ENCODE assay signal across 1 cellular context in the genomic region with DNA sequence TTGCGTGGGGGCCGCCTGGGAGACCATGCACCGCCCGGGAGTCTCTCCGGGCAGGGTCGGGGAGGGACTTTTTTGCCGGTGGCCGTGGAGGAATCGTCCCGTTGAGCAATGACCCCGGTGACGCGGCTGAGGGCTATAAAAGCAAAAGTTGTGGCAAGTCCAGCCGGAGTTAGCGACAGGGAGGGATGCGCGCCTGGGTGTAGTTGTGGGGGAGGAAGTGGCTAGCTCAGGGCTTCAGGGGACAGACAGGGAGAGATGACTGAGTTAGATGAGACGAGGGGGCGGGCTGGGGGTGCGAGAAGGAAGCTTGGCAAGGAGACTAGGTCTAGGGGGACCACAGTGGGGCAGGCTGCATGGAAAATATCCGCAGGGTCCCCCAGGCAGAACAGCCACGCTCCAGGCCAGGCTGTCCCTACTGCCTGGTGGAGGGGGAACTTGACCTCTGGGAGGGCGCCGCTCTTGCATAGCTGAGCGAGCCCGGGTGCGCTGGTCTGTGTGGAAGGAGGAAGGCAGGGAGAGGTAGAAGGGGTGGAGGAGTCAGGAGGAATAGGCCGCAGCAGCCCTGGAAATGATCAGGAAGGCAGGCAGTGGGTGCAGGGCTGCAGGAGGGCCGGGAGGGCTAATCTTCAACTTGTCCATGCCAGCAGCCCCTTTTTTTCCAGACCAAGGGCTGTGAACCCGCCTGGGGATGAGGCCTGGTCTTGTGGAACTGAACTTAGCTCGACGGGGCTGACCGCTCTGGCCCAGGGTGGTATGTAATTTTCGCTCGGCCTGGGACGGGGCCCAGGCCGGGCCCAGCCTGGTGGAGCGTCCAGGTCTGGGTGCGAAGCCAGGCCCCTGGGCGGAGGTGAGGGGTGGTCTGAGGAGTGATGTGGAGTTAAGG.
TF ChIP-seq lines count a peak whose summit lies in the region.

TSS of gene NEAT1 (plus strand) at position 166 of the 883 bp plus-strand sequence.

TF ChIP-seq in HepG2, 621 proteins besides CTCF, POLR2A, EP300 and RAD21 (continued from another document):
- TF ChIP-seq, protein P1, sequence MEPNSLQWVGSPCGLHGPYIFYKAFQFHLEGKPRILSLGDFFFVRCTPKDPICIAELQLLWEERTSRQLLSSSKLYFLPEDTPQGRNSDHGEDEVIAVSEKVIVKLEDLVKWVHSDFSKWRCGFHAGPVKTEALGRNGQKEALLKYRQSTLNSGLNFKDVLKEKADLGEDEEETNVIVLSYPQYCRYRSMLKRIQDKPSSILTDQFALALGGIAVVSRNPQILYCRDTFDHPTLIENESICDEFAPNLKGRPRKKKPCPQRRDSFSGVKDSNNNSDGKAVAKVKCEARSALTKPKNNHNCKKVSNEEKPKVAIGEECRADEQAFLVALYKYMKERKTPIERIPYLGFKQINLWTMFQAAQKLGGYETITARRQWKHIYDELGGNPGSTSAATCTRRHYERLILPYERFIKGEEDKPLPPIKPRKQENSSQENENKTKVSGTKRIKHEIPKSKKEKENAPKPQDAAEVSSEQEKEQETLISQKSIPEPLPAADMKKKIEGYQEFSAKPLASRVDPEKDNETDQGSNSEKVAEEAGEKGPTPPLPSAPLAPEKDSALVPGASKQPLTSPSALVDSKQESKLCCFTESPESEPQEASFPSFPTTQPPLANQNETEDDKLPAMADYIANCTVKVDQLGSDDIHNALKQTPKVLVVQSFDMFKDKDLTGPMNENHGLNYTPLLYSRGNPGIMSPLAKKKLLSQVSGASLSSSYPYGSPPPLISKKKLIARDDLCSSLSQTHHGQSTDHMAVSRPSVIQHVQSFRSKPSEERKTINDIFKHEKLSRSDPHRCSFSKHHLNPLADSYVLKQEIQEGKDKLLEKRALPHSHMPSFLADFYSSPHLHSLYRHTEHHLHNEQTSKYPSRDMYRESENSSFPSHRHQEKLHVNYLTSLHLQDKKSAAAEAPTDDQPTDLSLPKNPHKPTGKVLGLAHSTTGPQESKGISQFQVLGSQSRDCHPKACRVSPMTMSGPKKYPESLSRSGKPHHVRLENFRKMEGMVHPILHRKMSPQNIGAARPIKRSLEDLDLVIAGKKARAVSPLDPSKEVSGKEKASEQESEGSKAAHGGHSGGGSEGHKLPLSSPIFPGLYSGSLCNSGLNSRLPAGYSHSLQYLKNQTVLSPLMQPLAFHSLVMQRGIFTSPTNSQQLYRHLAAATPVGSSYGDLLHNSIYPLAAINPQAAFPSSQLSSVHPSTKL (CRISPR knock-in tag; IDR thresholded peaks at IDR 0.05), result peak; percentile 4; the same call in 1 of the 2 replicates
- peak; percentile 99 for TF ChIP-seq CBX1 (IDR thresholded peaks at IDR 0.05; ENCODE audit: low read depth)
- TF ChIP-seq NFE2 (CRISPR knock-in tag; IDR thresholded peaks at IDR 0.05), result no peak
- TF ChIP-seq HNRNPH1 (optimal IDR thresholded peaks at IDR 0.05; ENCODE audit: low read depth, low read length), result peak; percentile 100
- TF ChIP-seq ZNF292 (CRISPR knock-in tag; IDR thresholded peaks at IDR 0.05; ENCODE audit: borderline replicate concordance, low read depth), result no peak
- peak; percentile 84 for TF ChIP-seq ZNF142 (CRISPR knock-in tag; IDR thresholded peaks at IDR 0.05)
- TF ChIP-seq SIN3A (IDR thresholded peaks at IDR 0.05; ENCODE audit: borderline replicate concordance, low read depth, low read length), result peak; percentile 98
- TF ChIP-seq CHD2 (IDR thresholded peaks at IDR 0.05; ENCODE audit: low read depth, low read length), result peak; percentile 87
- no peak for TF ChIP-seq CREB3 (CRISPR knock-in tag; IDR thresholded peaks at IDR 0.05)
- peak; percentile 80 for TF ChIP-seq RXRB (CRISPR knock-in tag; IDR thresholded peaks at IDR 0.05; ENCODE audit: borderline replicate concordance)
- peak; percentile 77; the same call in 1 of the 2 replicates for TF ChIP-seq SRY (CRISPR knock-in tag; IDR thresholded peaks at IDR 0.05)
- TF ChIP-seq ZNF598 (CRISPR knock-in tag; IDR thresholded peaks at IDR 0.05; ENCODE audit: borderline replicate concordance), result no peak
- no peak; the same call in 1 of the 2 replicates for TF ChIP-seq DPF2 (CRISPR knock-in tag; IDR thresholded peaks at IDR 0.05; ENCODE audit: borderline replicate concordance, low read depth)
- peak; percentile 92; the same call in 1 of the 2 replicates for TF ChIP-seq ZMAT3 (CRISPR knock-in tag; conservative IDR thresholded peaks at IDR 0.05)
- peak; percentile 41; the same call in 1 of the 2 replicates for TF ChIP-seq BCL3 (CRISPR knock-in tag; IDR thresholded peaks at IDR 0.05)
- TF ChIP-seq ZFP90 (CRISPR knock-in tag; IDR thresholded peaks at IDR 0.05; ENCODE audit: borderline replicate concordance), result peak; percentile 89
- peak; percentile 41; the same call in 1 of the 2 replicates for TF ChIP-seq HOXA3 (CRISPR knock-in tag; IDR thresholded peaks at IDR 0.05)
- 0 out of 2 replicates have a peak, but pooled peaks have one; percentile 35 for TF ChIP-seq ZBTB20 (CRISPR knock-in tag; IDR thresholded peaks at IDR 0.05; ENCODE audit: borderline replicate concordance, low read depth)
- TF ChIP-seq RORA (CRISPR knock-in tag; IDR thresholded peaks at IDR 0.05), result no peak
- no peak for TF ChIP-seq ZSCAN22 (CRISPR knock-in tag; IDR thresholded peaks at IDR 0.05)
- TF ChIP-seq HOXA5 (CRISPR knock-in tag; IDR thresholded peaks at IDR 0.05), result peak; percentile 97
- TF ChIP-seq ZNF724P (CRISPR knock-in tag; IDR thresholded peaks at IDR 0.05; ENCODE audit: borderline replicate concordance), result peak; percentile 53; the same call in 1 of the 2 replicates
- peak; percentile 82 for TF ChIP-seq MED1 (CRISPR knock-in tag; IDR thresholded peaks at IDR 0.05)
- peak; percentile 95 for TF ChIP-seq HNRNPL (IDR thresholded peaks at IDR 0.05; ENCODE audit: low read depth, low read length)
- TF ChIP-seq TSC22D2 (CRISPR knock-in tag; IDR thresholded peaks at IDR 0.05; ENCODE audit: borderline replicate concordance), result peak; percentile 87; the same call in 1 of the 2 replicates
- TF ChIP-seq NFYC (CRISPR knock-in tag; IDR thresholded peaks at IDR 0.05), result peak; percentile 43; the same call in 1 of the 2 replicates
